Comparison of ENCODE assay signal across 8 cellular contexts in genomic region chrX:49043987-49044281, GRCh38. TPM values are rescaled to one million over a fixed set of nuclear protein-coding genes. Genes with fewer than 3 reads are reported as not detected.
DNase-seq lines count a peak whose midpoint lies in the region; ATAC-seq, FAIRE-seq and TF ChIP-seq lines count a peak whose summit lies in the region.

No MANE protein-coding gene starts in this region.

- peak overlapping the region; percentile 60 to 84 (median 72) for H3K27ac ChIP-seq in Peyer's patch
- no peak overlapping the region for H3K27ac ChIP-seq in trophoblast cell (ENCODE audit: low read depth, low read length)

- peak overlapping the region; percentile 58 for H4K91ac ChIP-seq in trophoblast cell (ENCODE audit: low read depth, low read length)

- no peak for DNase-seq in Calu3
- DNase-seq in Peyer's patch = no peak
- DNase-seq in epithelial cell of proximal tubule (ENCODE audit: low read depth) = no peak
- no peak for DNase-seq in trophoblast cell
- no peak for DNase-seq in urothelium cell line (ENCODE audit: low spot score)
- DNase-seq in NCI-H2107 treated with DMSO at 0.1 percent for 48 hours (lab: John Stamatoyannopoulos, UW; ENCODE audit: unreplicated experiment) = no peak
- DNase-seq in stimulated activated CD4-positive, alpha-beta T cell treated with anti-CD3 and anti-CD28 coated beads, Interleukin-2, amount 100 ng/mL, for 24 hours = no peak

- no peak for ATAC-seq in GM21786 (IDR thresholded peaks at IDR 0.05; ENCODE audit: unreplicated experiment)

- TF ChIP-seq POLR2A in Peyer's patch (IDR thresholded peaks at IDR 0.05) = peak; percentile 9 to 46

- BruUV-seq in Calu3 (replicated peaks; lab: Mats Ljungman, UMichigan) = TSS peak; percentile 58

- H4K8ac ChIP-seq in trophoblast cell (ENCODE audit: low read depth, low read length) = peak overlapping the region; percentile 78

- intact Hi-C loops in Calu3 (cut with micrococcal nuclease; ENCODE audit: unreplicated experiment) = loop anchor here (1.0 to 10.0 kb wide), 4 partner anchors 14 to 239 kb away; partner anchors contain the start of genes CCDC120, GRIPAP1, HDAC6 and KCND1

- peak overlapping the region; percentile 64 for H3K4me2 ChIP-seq in trophoblast cell (ENCODE audit: low read length)

- H2AK5ac ChIP-seq in trophoblast cell (ENCODE audit: low read length) = no peak overlapping the region

- H3K36me3 ChIP-seq in Peyer's patch (peaks cover 0 to 5% (median 0%) of the 10 kb centered on the region in 3 donors), trophoblast cell (ENCODE audit: control insufficient read depth in 1 of 2, insufficient read depth in 2 of 2, low read length in 2 of 2) (peaks cover 5% of the 10 kb centered on the region in 2 experiments)

- peak overlapping the region; percentile 65 for H4K12ac ChIP-seq in trophoblast cell (ENCODE audit: low read depth, low read length)

- TF ChIP-seq CTCF in Calu3 (IDR thresholded peaks at IDR 0.05; ENCODE audit: unreplicated experiment) = no peak
- TF ChIP-seq CTCF in Peyer's patch (IDR thresholded peaks at IDR 0.05) = no peak
- TF ChIP-seq CTCF in epithelial cell of proximal tubule (conservative IDR thresholded peaks at IDR 0.05; ENCODE audit: low read depth, low read length) = no peak

- FAIRE-seq in urothelium cell line (lab: Jason Lieb, UNC) = no peak

- peaks cover 0 to 16% (median 0%) of the 10 kb centered on the region in 4 donors for H3K4me1 ChIP-seq in Peyer's patch
- peaks cover 7 to 12% of the 10 kb centered on the region in 2 experiments for H3K4me1 ChIP-seq in trophoblast cell (ENCODE audit: control insufficient read depth in 1 of 2, insufficient read depth in 2 of 2, low read length in 2 of 2)

- peaks cover 33% of the 10 kb centered on the region for H3K4me1 Mint-ChIP-seq in Calu3 (ENCODE audit: low read depth, unreplicated experiment)

- H3K9me3 Mint-ChIP-seq in Calu3 (ENCODE audit: low read depth, unreplicated experiment) = no peaks in the 10 kb centered on the region

- peak overlapping the region; percentile 8 for H2BK12ac ChIP-seq in trophoblast cell (ENCODE audit: low read length)

- H3K9me3 ChIP-seq in Peyer's patch (no peaks in the 10 kb centered on the region), trophoblast cell (ENCODE audit: insufficient read depth, low read depth, low read length) (no peaks in the 10 kb centered on the region)

- H3K23ac ChIP-seq in trophoblast cell (ENCODE audit: low read length) = no peak overlapping the region

- no peak overlapping the region for H3K18ac ChIP-seq in trophoblast cell (ENCODE audit: low read length)

- peaks cover 17% of the 10 kb centered on the region for H3K79me1 ChIP-seq in trophoblast cell (ENCODE audit: low read length)

- peak overlapping the region; percentile 93 for H3K27ac Mint-ChIP-seq in Calu3 (ENCODE audit: unreplicated experiment)

- no peak overlapping the region for H3K9ac ChIP-seq in trophoblast cell (ENCODE audit: low read length)

- CTCF ChIA-PET in Calu3 (lab: Charles Lee) = interaction anchor here (1.2 to 1.7 kb wide), 2 partner anchors 41 to 72 kb away, joined by 3 to 16 read pairs; partner anchors contain the start of gene GRIPAP1

- H3K79me2 ChIP-seq in trophoblast cell (ENCODE audit: control insufficient read depth, insufficient read depth, low read length, poor library complexity) = peaks cover 8% of the 10 kb centered on the region

- H2BK120ac ChIP-seq in trophoblast cell (ENCODE audit: insufficient read depth, low read length, poor library complexity) = no peak overlapping the region

- H3K36me3 Mint-ChIP-seq in Calu3 (ENCODE audit: insufficient read depth, unreplicated experiment) = peaks cover 43% of the 10 kb centered on the region

- H3K4ac ChIP-seq in trophoblast cell (ENCODE audit: low read depth, low read length) = no peak overlapping the region

- H2BK5ac ChIP-seq in trophoblast cell (ENCODE audit: low read depth, low read length, poor library complexity) = no peak overlapping the region

- peak overlapping the region; percentile 89 for H3K4me3 Mint-ChIP-seq in Calu3 (ENCODE audit: low read depth, unreplicated experiment)

- H2AFZ ChIP-seq in trophoblast cell (ENCODE audit: insufficient read depth, low read length, poor library complexity) = peak overlapping the region; percentile 49

- H3K27me3 Mint-ChIP-seq in Calu3 (ENCODE audit: unreplicated experiment) = no peaks in the 10 kb centered on the region

- WGBS in trophoblast cell (ENCODE audit: extremely low coverage, insufficient coverage, insufficient read length) = no CpG with 5 or more reads among the region's 13 CpGs

- no peaks in the 10 kb centered on the region for H3K27me3 ChIP-seq in Peyer's patch
- H3K27me3 ChIP-seq in trophoblast cell (ENCODE audit: insufficient read depth, low read length) = no peaks in the 10 kb centered on the region

- H3K4me3 ChIP-seq in Peyer's patch (peak overlapping the region in 2 of 4 donors; percentile 30 to 44), epithelial cell of proximal tubule (ENCODE audit: low read depth, low read length) (peak overlapping the region; percentile 62), trophoblast cell (ENCODE audit: low read depth, low read length) (no peak overlapping the region)

- no peak overlapping the region for H3K14ac ChIP-seq in trophoblast cell (ENCODE audit: low read length)

RNA-seq across cellular contexts. Expression of gene TFE3, which starts 0.8 kb away (rescaled TPM):
- total RNA-seq in Calu3 (2022) (32.2 and 35.1 TPM in 2 replicates), Peyer's patch (10 to 100 TPM; 25.6 to 36.3 (median 32.4) TPM), epithelial cell of proximal tubule (51.8 and 63.7 TPM in 2 replicates)
- 25.5 and 26.5 TPM in 2 replicates for polyA plus RNA-seq in trophoblast cell (2013)

RNA-seq across cellular contexts. Expression of gene CCDC120, which starts 14.9 kb away (rescaled TPM):
- total RNA-seq in Calu3 (2022) (30.8 and 39.0 TPM in 2 replicates), Peyer's patch (10 to 100 TPM in 3 of 4 donors, not detected in 1; 13.8 to 39.1 (median 24.5) TPM), epithelial cell of proximal tubule (4.0 and 4.5 TPM in 2 replicates)
- 15.3 and 15.8 TPM in 2 replicates for polyA plus RNA-seq in trophoblast cell (2013)

RNA-seq across cellular contexts. Expression of gene PRAF2, which starts 29.9 kb away (rescaled TPM):
- total RNA-seq in Calu3 (2022) = 11.5 and 16.1 TPM in 2 replicates
- 1 to 10 TPM; 2.8 to 9.8 (median 4.4) TPM for total RNA-seq in Peyer's patch
- 13.5 and 16.7 TPM in 2 replicates for total RNA-seq in epithelial cell of proximal tubule
- 45.4 and 45.7 TPM in 2 replicates for polyA plus RNA-seq in trophoblast cell (2013)

RNA-seq across cellular contexts. Expression of gene WDR45, which starts 35.8 kb away (rescaled TPM):
- total RNA-seq in Calu3 (2022) (42.7 and 59.3 TPM in 2 replicates), Peyer's patch (100 to 1,000 TPM in 2 of 4 donors, 10 to 100 TPM in 2; 64.2 to 133 (median 86.9) TPM), epithelial cell of proximal tubule (32.5 and 43.7 TPM in 2 replicates)
- 39.0 and 40.1 TPM in 2 replicates for polyA plus RNA-seq in trophoblast cell (2013)

RNA-seq across cellular contexts. Expression of gene GRIPAP1, which starts 41.9 kb away (rescaled TPM):
- total RNA-seq in Calu3 (2022) = 92.8 and 97.8 TPM in 2 replicates
- total RNA-seq in Peyer's patch = 100 to 1,000 TPM in 1 of 4 donors, 10 to 100 TPM in 3; 32.4 to 139 (median 70.9) TPM
- total RNA-seq in epithelial cell of proximal tubule = 15.8 and 24.6 TPM in 2 replicates
- 13.3 and 14.0 TPM in 2 replicates for polyA plus RNA-seq in trophoblast cell (2013)
